In genomic region chr3:134009345-134010000, GRCh38 we compare ENCODE assay signal across 20 cellular contexts. TPM values are rescaled to one million over a fixed set of nuclear protein-coding genes. Genes with fewer than 3 reads are reported as not detected.
DNase-seq lines count a peak whose midpoint lies in the region; ATAC-seq, FAIRE-seq and TF ChIP-seq lines count a peak whose summit lies in the region.
"Had no signal": no experiment of that assay in that cellular context is flagged by ENCODE, and none has a peak within 500 bp of the region (broad histone marks: within the 10 kb centered on the region; RNA-seq: fewer than 3 reads in every experiment).

No MANE protein-coding gene starts in this region.

- no peak for TF ChIP-seq POLR2A in vagina (IDR thresholded peaks at IDR 0.05)

- no peaks in the 10 kb centered on the region for H3K27me3 ChIP-seq in bronchial epithelial cell (ENCODE audit: control insufficient read depth, insufficient read depth, low read length)
- no peaks in the 10 kb centered on the region for H3K27me3 ChIP-seq in aorta (ENCODE audit: control insufficient read depth in 1 of 2, insufficient read depth in 2 of 2, low read length in 1 of 2)
- H3K27me3 ChIP-seq in CD8-positive, alpha-beta T cell (ENCODE audit: insufficient read depth, low read length): no peaks in the 10 kb centered on the region
- no peaks in the 10 kb centered on the region for H3K27me3 ChIP-seq in vagina
- no peaks in the 10 kb centered on the region for H3K27me3 ChIP-seq in HAP-1 (ENCODE audit: low read depth)

- no peak for FAIRE-seq in bronchial epithelial cell (lab: Jason Lieb, UNC)
- FAIRE-seq: H54 had no signal

- WGBS in mesodermal cell (ENCODE audit: insufficient coverage in 2 of 2), 2 experiments: 93 to 100% methylated on average over 4 to 5 of the region's 5 CpGs
- 93% methylated on average over 5 of the region's 5 CpGs for WGBS in aorta, 2 donors

- in situ Hi-C loops in HAP-1 (cut with MboI; ENCODE audit: low sequenced_read_pairs): no loop called here

- H3K27ac ChIP-seq in mesodermal cell (ENCODE audit: low read depth, low read length, severe bottlenecking) (peak overlapping the region; percentile 41), aorta (ENCODE audit: low read depth in 1 of 2, low read length in 2 of 2) (no peak overlapping the region), vagina (no peak overlapping the region)
- no peak overlapping the region for H3K27ac ChIP-seq in CD8-positive, alpha-beta T cell (ENCODE audit: low read depth, low read length)
- H3K27ac ChIP-seq: coronary artery, left ventricle myocardium inferior had no signal

- H3K4me3 Mint-ChIP-seq in CD8-positive, alpha-beta T cell: no peak overlapping the region
- H3K4me3 Mint-ChIP-seq: naive thymus-derived CD8-positive, alpha-beta T cell had no signal

- H3K4me1 ChIP-seq in mesodermal cell (ENCODE audit: control insufficient read depth, insufficient read depth, low read length, poor library complexity, severe bottlenecking): peaks cover 17% of the 10 kb centered on the region
- no peaks in the 10 kb centered on the region for H3K4me1 ChIP-seq in aorta (ENCODE audit: control insufficient read depth in 1 of 2, insufficient read depth in 2 of 2, low read length in 2 of 2)
- no peaks in the 10 kb centered on the region for H3K4me1 ChIP-seq in CD8-positive, alpha-beta T cell (ENCODE audit: insufficient read depth, low read length)
- H3K4me1 ChIP-seq in vagina: peaks cover 15% of the 10 kb centered on the region
- no peaks in the 10 kb centered on the region for H3K4me1 ChIP-seq in HAP-1
- H3K4me1 ChIP-seq: left ventricle myocardium inferior had no signal

- DNase-seq in AG09309 (ENCODE audit: low read depth) (peak; percentile 14), LHCN-M2 (ENCODE audit: low read depth) (peak; percentile 48), bronchial epithelial cell (ENCODE audit: low read depth) (peak; percentile 59), aorta (no peak), vagina (ENCODE audit: extremely low spot score in 2 of 2) (no peak), HAP-1 (ENCODE audit: low spot score in 2 of 2) (no peak)
- no peak for DNase-seq in CD8-positive, alpha-beta T cell
- DNase-seq: activated CD4-positive, alpha-beta T cell treated with anti-CD3 and anti-CD28 coated beads for 4 hours; activated T-cell treated with anti-CD3 and anti-CD28 coated beads, Interleukin-2, amount 50 U/mL, for 1 hour; DMS 273 treated with DMSO at 0.1 percent for 48 hours; hypothalamus; KBM-7; left ventricle myocardium inferior; naive thymus-derived CD8-positive, alpha-beta T cell; NCI-H1105 had no signal

- H3K4me3 ChIP-seq in AG09309 (ENCODE audit: control insufficient read depth, low read depth, low read length): no peak overlapping the region
- H3K4me3 ChIP-seq in bronchial epithelial cell (ENCODE audit: low read depth, low read length): no peak overlapping the region
- H3K4me3 ChIP-seq in mesodermal cell (ENCODE audit: extremely low read depth, insufficient read depth, low read length, poor library complexity, severe bottlenecking): no peak overlapping the region
- H3K4me3 ChIP-seq in aorta (ENCODE audit: low read length in 2 of 2): no peak overlapping the region
- H3K4me3 ChIP-seq in CD8-positive, alpha-beta T cell (ENCODE audit: low read depth, low read length): no peak overlapping the region
- no peak overlapping the region for H3K4me3 ChIP-seq in vagina
- H3K4me3 ChIP-seq in HAP-1: no peak overlapping the region
- H3K4me3 ChIP-seq: coronary artery, left ventricle myocardium inferior had no signal

- TF ChIP-seq CTCF in AG09309 (IDR thresholded peaks at IDR 0.05; ENCODE audit: control insufficient read depth, insufficient read depth, low read depth, low read length, missing control alignments) (no peak), bronchial epithelial cell (IDR thresholded peaks at IDR 0.05; ENCODE audit: insufficient read depth, low read length, severe bottlenecking) (no peak), vagina (IDR thresholded peaks at IDR 0.05) (no peak)
- no peak for TF ChIP-seq CTCF in CD8-positive, alpha-beta T cell (IDR thresholded peaks at IDR 0.05)

- CTCF ChIA-PET in CD8-positive, alpha-beta T cell (lab: Charles Lee): no interaction called here

- no peak overlapping the region for H3K27ac Mint-ChIP-seq in CD8-positive, alpha-beta T cell
- H3K27ac Mint-ChIP-seq: naive thymus-derived CD8-positive, alpha-beta T cell had no signal

- no peak for ATAC-seq in aorta (ENCODE audit: low FRiP score)
- ATAC-seq in CD8-positive, alpha-beta T cell: no peak
- ATAC-seq: naive thymus-derived CD8-positive, alpha-beta T cell; Right ventricle myocardium inferior had no signal

- H3K9me3 Mint-ChIP-seq in CD8-positive, alpha-beta T cell: peaks cover 7% of the 10 kb centered on the region

- no peaks in the 10 kb centered on the region for H3K36me3 Mint-ChIP-seq in CD8-positive, alpha-beta T cell

- intact Hi-C loops in aorta (cut with DNase I): no loop called here
- intact Hi-C loops in CD8-positive, alpha-beta T cell (cut with DNase I, micrococcal nuclease): no loop called here
- intact Hi-C loops in vagina (cut with DNase I): no loop called here

- no peaks in the 10 kb centered on the region for H3K36me3 ChIP-seq in bronchial epithelial cell (ENCODE audit: control insufficient read depth, insufficient read depth, low read length)
- no peaks in the 10 kb centered on the region for H3K36me3 ChIP-seq in mesodermal cell (ENCODE audit: control insufficient read depth, insufficient read depth, low read length)
- H3K36me3 ChIP-seq in aorta (ENCODE audit: control insufficient read depth in 1 of 2, insufficient read depth in 2 of 2, low read length in 1 of 2): no peaks in the 10 kb centered on the region
- no peaks in the 10 kb centered on the region for H3K36me3 ChIP-seq in CD8-positive, alpha-beta T cell (ENCODE audit: insufficient read depth, low read length)
- no peaks in the 10 kb centered on the region for H3K36me3 ChIP-seq in vagina
- no peaks in the 10 kb centered on the region for H3K36me3 ChIP-seq in HAP-1 (replicated peaks)
- H3K36me3 ChIP-seq: left ventricle myocardium inferior had no signal

- H3K9me3 ChIP-seq in mesodermal cell (ENCODE audit: control insufficient read depth, low read length) (peaks cover 4% of the 10 kb centered on the region), aorta (ENCODE audit: control insufficient read depth, low read length) (no peaks in the 10 kb centered on the region), vagina (no peaks in the 10 kb centered on the region), HAP-1 (no peaks in the 10 kb centered on the region)
- no peaks in the 10 kb centered on the region for H3K9me3 ChIP-seq in CD8-positive, alpha-beta T cell (ENCODE audit: low read length)

- POLR2A ChIA-PET in CD8-positive, alpha-beta T cell (lab: Charles Lee): no interaction called here

- H3K4me1 Mint-ChIP-seq in CD8-positive, alpha-beta T cell (ENCODE audit: low read depth): no peaks in the 10 kb centered on the region
- H3K4me1 Mint-ChIP-seq: naive thymus-derived CD8-positive, alpha-beta T cell had no signal

- H3K27me3 Mint-ChIP-seq in CD8-positive, alpha-beta T cell (ENCODE audit: low read depth): peaks cover 18% of the 10 kb centered on the region

RNA-seq across cellular contexts. Expression of gene SLCO2A1, which starts 20.3 kb away (rescaled TPM):
- total RNA-seq in LHCN-M2 (2014; rRNA removed): 0.11 and 0.32 TPM in 2 replicates
- polyA plus RNA-seq in LHCN-M2 (2012): 0.04 TPM
- total RNA-seq in bronchial epithelial cell: not detected in 2 replicates
- polyA plus RNA-seq in mesodermal cell (2013, experiment 1 of 2): 2.0 TPM
- polyA plus RNA-seq in mesodermal cell (2013, experiment 2 of 2): 2.5 TPM
- total RNA-seq in aorta: 100 to 1,000 TPM in 1 of 2 donors, 10 to 100 TPM in 1; 96.8 to 101 TPM
- polyA plus RNA-seq in aorta: 1 to 10 TPM in 1 of 2 donors, under 1 TPM in 1; 0.25 to 2.8 TPM
- not detected for total RNA-seq in CD8-positive, alpha-beta T cell
- total RNA-seq in vagina: 40.3 TPM
- total RNA-seq: naive thymus-derived CD8-positive, alpha-beta T cell; T-helper 2 cell treated with Interferon-gamma antibody and Interleukin-4, amounts not matched to agents 100 ng/mL and 5 ng/mL, for 36 hours had no signal
- polyA plus RNA-seq: naive thymus-derived CD8-positive, alpha-beta T cell had no signal

Comparison
In these comparisons a context has a peak if more than half of its experiments do, and no peak if none do; other contexts are left out.
1. DNase-seq: peak in AG09309 (single experiment), LHCN-M2 (single experiment) and bronchial epithelial cell (single experiment); none in aorta (0 of 2), CD8-positive, alpha-beta T cell (0 of 7), vagina (0 of 2) and HAP-1 (0 of 2).
2. RNA of gene SLCO2A1, which starts 20.3 kb away (total RNA-seq): 96.8 to 101 TPM in aorta and 40.3 TPM in vagina (single experiment); 0.11 to 0.32 TPM in LHCN-M2, not detected in bronchial epithelial cell and not detected in CD8-positive, alpha-beta T cell; every median in the first group is over 10 times any median in the second.